Comparison of ENCODE assay signal across 8 cellular contexts in the genomic region with DNA sequence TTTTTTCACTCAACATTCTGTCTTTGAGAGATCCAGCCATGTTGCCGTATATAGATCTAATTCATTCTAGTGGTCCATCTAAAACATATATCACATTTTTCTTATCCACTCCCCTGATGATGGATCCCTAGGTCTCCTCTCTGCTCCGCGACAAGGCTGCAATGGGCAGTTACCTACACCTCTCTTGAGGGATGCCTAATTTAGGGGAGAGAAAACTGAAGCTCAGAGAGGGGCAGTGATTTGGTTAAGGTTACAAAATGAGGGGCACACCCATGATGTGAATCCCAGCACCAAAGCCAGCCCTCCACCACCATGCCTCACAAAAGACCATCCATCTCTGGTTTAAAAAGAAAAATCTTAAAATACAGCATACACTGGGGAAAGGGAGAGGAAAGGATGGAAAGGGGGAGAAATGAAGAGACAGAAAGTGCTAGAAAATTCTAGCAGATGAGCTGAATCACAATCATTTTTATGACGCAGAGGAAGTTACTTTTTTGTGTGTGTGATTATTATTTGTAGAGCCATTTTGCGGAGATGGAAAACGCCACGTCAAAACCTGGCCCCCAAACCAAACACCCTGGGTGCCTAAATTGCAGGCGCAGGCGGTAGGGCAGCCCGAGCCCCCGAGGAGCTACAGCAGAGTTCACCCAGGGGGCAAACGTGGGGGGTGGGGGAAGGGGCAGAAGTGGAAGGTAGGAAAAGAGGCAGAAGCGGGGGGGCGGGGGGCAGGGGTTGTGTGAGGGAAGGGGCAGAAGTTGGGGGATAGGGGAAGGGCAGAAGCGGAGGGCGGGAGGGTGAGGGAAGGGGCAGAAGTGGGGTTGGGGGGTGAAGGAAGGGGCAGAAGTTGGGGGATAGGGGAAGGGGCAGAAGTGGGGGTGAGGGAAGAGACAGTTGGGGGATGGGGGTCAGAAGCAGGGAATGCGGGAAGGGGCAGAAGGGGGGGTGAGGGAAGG. TPM values are rescaled to one million over a fixed set of nuclear protein-coding genes. Genes with fewer than 3 reads are reported as not detected.
DNase-seq lines count a peak whose midpoint lies in the region; ATAC-seq and TF ChIP-seq lines count a peak whose summit lies in the region.

No MANE protein-coding gene starts in this region.

- no peak for DNase-seq in right atrium auricular region (ENCODE audit: low spot score)
- no peak for DNase-seq in Right ventricle myocardium inferior (ENCODE audit: missing footprints)
- DNase-seq in astrocyte of the hippocampus (ENCODE audit: low read depth, low spot score), result peak; percentile 17
- peak; percentile 68 for DNase-seq in mesenteric fat pad (ENCODE audit: low spot score)
- DNase-seq in uterus, result no peak
- no peak for DNase-seq in medulla oblongata (ENCODE audit: extremely low spot score)
- no peak for DNase-seq in stimulated activated CD4-positive, alpha-beta T cell treated with anti-CD3 and anti-CD28 coated beads, Interleukin-2, amount 100 ng/mL, for 24 hours

- H3K36me3 ChIP-seq in right atrium auricular region, result peaks cover 14% of the 10 kb centered on the region
- H3K36me3 ChIP-seq in uterus, result no peaks in the 10 kb centered on the region

- H3K4me3 ChIP-seq in right atrium auricular region, result peak overlapping the region; percentile 29 to 40
- H3K4me3 ChIP-seq in uterus, result peak overlapping the region; percentile 17 to 24

- H3K9me3 ChIP-seq in right atrium auricular region, result no peaks in the 10 kb centered on the region
- no peaks in the 10 kb centered on the region for H3K9me3 ChIP-seq in uterus

- ATAC-seq in Right ventricle myocardium inferior (no peak), HG02759 (IDR thresholded peaks at IDR 0.05; ENCODE audit: unreplicated experiment) (no peak)

- H3K27me3 ChIP-seq in right atrium auricular region (no peaks in the 10 kb centered on the region), uterus (no peaks in the 10 kb centered on the region)

- TF ChIP-seq CTCF in right atrium auricular region (IDR thresholded peaks at IDR 0.05) (no peak), uterus (IDR thresholded peaks at IDR 0.05) (no peak)

- H3K27ac ChIP-seq in right atrium auricular region, result peak overlapping the region; percentile 76 to 79
- peak overlapping the region; percentile 85 to 89 for H3K27ac ChIP-seq in uterus

- TF ChIP-seq POLR2A in uterus (IDR thresholded peaks at IDR 0.05), result no peak

- intact Hi-C loops in Right ventricle myocardium inferior (cut with DNase I) (no loop called here), uterus (cut with DNase I; ENCODE audit: low total_unique reads) (no loop called here)

- H3K4me1 ChIP-seq in right atrium auricular region (peaks cover 0 to 2% of the 10 kb centered on the region in 2 donors), uterus (no peaks in the 10 kb centered on the region)

RNA-seq across cellular contexts. Expression of gene TSPYL2, which starts 1.3 kb away (rescaled TPM):
- total RNA-seq in right atrium auricular region (10 to 100 TPM; 39.9 to 44.0 TPM), Right ventricle myocardium inferior (34.1 TPM), mesenteric fat pad (33.8 TPM), uterus (100 to 1,000 TPM in 1 of 4 donors, 10 to 100 TPM in 3; 19.5 to 152 (median 30.7) TPM)

RNA-seq across cellular contexts. Expression of gene KANTR, which starts 13.0 kb away (rescaled TPM):
- 1 to 10 TPM; 3.3 to 6.0 TPM for total RNA-seq in right atrium auricular region
- total RNA-seq in Right ventricle myocardium inferior, result 3.4 TPM
- 10.2 TPM for total RNA-seq in mesenteric fat pad
- 10 to 100 TPM; 22.6 to 71.7 (median 33.6) TPM for total RNA-seq in uterus

RNA-seq across cellular contexts. Expression of gene GPR173, which starts 32.3 kb away (rescaled TPM):
- total RNA-seq in right atrium auricular region (1 to 10 TPM in 1 of 2 donors, under 1 TPM in 1; 0.93 to 2.4 TPM), Right ventricle myocardium inferior (0.35 TPM), mesenteric fat pad (1.9 TPM), uterus (1 to 10 TPM in 2 of 4 donors, under 1 TPM in 2; 0.51 to 9.2 (median 4.5) TPM)

Comparison
In these comparisons a context has a peak if more than half of its experiments do, and no peak if none do; other contexts are left out.
1. DNase-seq: peak in astrocyte of the hippocampus (single experiment) and mesenteric fat pad (single experiment); none in right atrium auricular region (single experiment), Right ventricle myocardium inferior (single experiment), uterus (0 of 2), medulla oblongata (single experiment) and stimulated activated CD4-positive, alpha-beta T cell treated with anti-CD3 and anti-CD28 coated beads, Interleukin-2, amount 100 ng/mL, for 24 hours (0 of 2).